Comparison of ENCODE assay signal across 8 cellular contexts in the genomic region with DNA sequence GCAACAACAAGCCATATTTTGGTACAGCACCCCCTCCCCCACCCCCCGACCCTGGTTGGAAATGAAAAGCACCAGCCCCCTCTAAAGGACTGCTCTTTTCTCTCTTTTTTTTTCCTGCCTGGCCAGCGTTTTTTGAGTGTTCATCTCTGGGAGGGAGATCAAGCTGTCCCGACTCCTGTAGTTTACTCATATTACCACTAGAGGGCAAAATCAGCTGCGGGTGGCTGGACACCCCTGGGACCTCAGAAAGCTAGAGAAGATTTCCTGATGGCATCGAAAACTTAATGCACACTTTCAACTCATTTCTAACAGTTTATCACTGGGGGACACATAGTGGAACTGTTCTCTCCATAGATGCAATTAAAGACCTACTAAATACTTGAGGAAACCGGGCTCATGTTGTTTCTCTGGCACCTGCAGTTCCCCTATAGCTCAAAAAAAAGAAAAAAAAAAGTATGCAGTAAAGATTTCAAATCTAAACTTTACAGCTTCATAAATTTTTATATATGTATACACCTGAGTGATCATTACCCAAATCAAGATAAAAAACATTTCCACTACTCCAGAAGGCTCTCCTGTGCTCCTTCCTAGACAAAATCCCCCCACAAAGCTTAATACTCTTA. TPM values are rescaled to one million over a fixed set of nuclear protein-coding genes. Genes with fewer than 3 reads are reported as not detected.
DNase-seq lines count a peak whose midpoint lies in the region; ATAC-seq and TF ChIP-seq lines count a peak whose summit lies in the region.

No MANE protein-coding gene starts in this region.

- H3K36me3 ChIP-seq in SK-N-SH (replicated peaks in 1 of 2; ENCODE audit: control insufficient read depth in 1 of 2, insufficient read depth in 2 of 2, low read length in 1 of 2): no peaks in the 10 kb centered on the region
- no peaks in the 10 kb centered on the region for H3K36me3 ChIP-seq in cardiac muscle cell

- POLR2A ChIA-PET in SK-N-SH (lab: Yijun Ruan, JAX): interaction anchor here (1.0 to 1.7 kb wide), 2 partner anchors 38 to 146 kb away, joined by 7 to 8 read pairs; a partner anchor contains a TSS

- no peak for TF ChIP-seq EP300 in SK-N-SH (IDR thresholded peaks at IDR 0.05; ENCODE audit: borderline replicate concordance in 1 of 2, low read depth in 1 of 2, low read length in 1 of 2)

- H2AFZ ChIP-seq in SK-N-SH (ENCODE audit: low read depth): 0 out of 2 replicates have a peak overlapping the region, but pooled peaks have one; percentile 26

- in situ Hi-C loops in G401 (cut with HindIII; ENCODE audit: low sequenced_read_pairs): no loop called here

- CTCF ChIA-PET in SK-N-SH (lab: Yijun Ruan, JAX): interaction anchor here (0.6 to 15.0 kb wide), 54 partner anchors 10 to 756 kb away, joined by 3 to 560 read pairs (median 6); a partner anchor contains a TSS

- no peaks in the 10 kb centered on the region for H3K4me1 Mint-ChIP-seq in progenitor cell of endocrine pancreas (ENCODE audit: low read depth)

- H3K27me3 ChIP-seq in SK-N-SH (ENCODE audit: insufficient read depth) (no peaks in the 10 kb centered on the region), cardiac muscle cell (peaks cover 3% of the 10 kb centered on the region)

- H3K27ac ChIP-seq in SK-N-SH (ENCODE audit: low read depth in 2 of 2, low read length in 1 of 2) (no peak overlapping the region), cardiac muscle cell (no peak overlapping the region)

- no peaks in the 10 kb centered on the region for H4K20me1 ChIP-seq in SK-N-SH (ENCODE audit: insufficient read depth)

- DNase-seq in G401 (ENCODE audit: low spot score): peak; percentile 81
- DNase-seq in MV-4-11 (lab: John Stamatoyannopoulos, UW): peak; percentile 39
- DNase-seq in SK-N-SH: peak; percentile 81
- peak; percentile 6 for DNase-seq in activated naive CD8-positive, alpha-beta T cell treated with anti-CD3 and anti-CD28 coated beads, Interleukin-2, amount 50 U/mL, for 16 hours (ENCODE audit: low read depth, low spot score)
- peak; percentile 72 to 76 for DNase-seq in cardiac muscle cell (ENCODE audit: low read depth in 1 of 2, low spot score in 1 of 2)
- DNase-seq in progenitor cell of endocrine pancreas (ENCODE audit: low spot score, unreplicated experiment): no peak

- H3K9me2 ChIP-seq in SK-N-SH: no peaks in the 10 kb centered on the region

- peaks cover 7% of the 10 kb centered on the region for H3K27me3 Mint-ChIP-seq in progenitor cell of endocrine pancreas

- no peaks in the 10 kb centered on the region for H3K9me3 ChIP-seq in SK-N-SH
- H3K9me3 ChIP-seq in cardiac muscle cell (ENCODE audit: low read depth): no peaks in the 10 kb centered on the region

- WGBS in SK-N-SH (ENCODE audit: low lambda C conversion rate): 1% methylated on average over 6 of the region's 6 CpGs

- H3K9ac ChIP-seq in SK-N-SH: no peak overlapping the region

- no peaks in the 10 kb centered on the region for H3K9me3 Mint-ChIP-seq in progenitor cell of endocrine pancreas (ENCODE audit: low read depth)

- H3K4me1 ChIP-seq in SK-N-SH (ENCODE audit: control insufficient read depth in 1 of 2, insufficient read depth in 2 of 2, low read depth in 1 of 2, low read length in 1 of 2) (no peaks in the 10 kb centered on the region), cardiac muscle cell (ENCODE audit: low read depth) (peaks cover 11% of the 10 kb centered on the region)

- peak; percentile 77 for TF ChIP-seq RAD21 in SK-N-SH (IDR thresholded peaks at IDR 0.05; ENCODE audit: low read length)

- ATAC-seq in HG03280 (IDR thresholded peaks at IDR 0.05; ENCODE audit: unreplicated experiment) (no peak), GM18517 (IDR thresholded peaks at IDR 0.05; ENCODE audit: unreplicated experiment) (no peak)

- H3K4me3 ChIP-seq in SK-N-SH (ENCODE audit: low read depth in 2 of 2, low read length in 1 of 2): no peak overlapping the region
- no peak overlapping the region for H3K4me3 ChIP-seq in cardiac muscle cell

- H3K36me3 Mint-ChIP-seq in progenitor cell of endocrine pancreas (ENCODE audit: insufficient read depth): no peaks in the 10 kb centered on the region

- H3K4me3 Mint-ChIP-seq in progenitor cell of endocrine pancreas (ENCODE audit: low read depth): no peak overlapping the region

- no peaks in the 10 kb centered on the region for H3K79me2 ChIP-seq in SK-N-SH (ENCODE audit: insufficient read depth)

- peaks cover 12% of the 10 kb centered on the region for H3F3A ChIP-seq in SK-N-SH (replicated peaks; ENCODE audit: insufficient read depth)

- no peak overlapping the region for H3K27ac Mint-ChIP-seq in progenitor cell of endocrine pancreas

- no peak overlapping the region for H3K4me2 ChIP-seq in SK-N-SH

- TF ChIP-seq CTCF in SK-N-SH (IDR thresholded peaks at IDR 0.05) (peak; percentile 88), cardiac muscle cell (IDR thresholded peaks at IDR 0.05; ENCODE audit: low read depth, low read length) (peak; percentile 88), progenitor cell of endocrine pancreas (IDR thresholded peaks at IDR 0.05; ENCODE audit: unreplicated experiment) (peak; percentile 78)

TF ChIP-seq in SK-N-SH, 30 proteins besides CTCF, POLR2A, EP300 and RAD21:
- TF ChIP-seq CHD2 (IDR thresholded peaks at IDR 0.05; ENCODE audit: low read length, partially characterized antibody): peak; percentile 40
- 0 out of 2 replicates have a peak, but pooled peaks have one; percentile 26 for TF ChIP-seq MXI1 (IDR thresholded peaks at IDR 0.05; ENCODE audit: low read depth, low read length)
- TF ChIP-seq TEAD4 (IDR thresholded peaks at IDR 0.05; ENCODE audit: borderline replicate concordance, insufficient read depth): no peak
- peak; percentile 77 for TF ChIP-seq SMC3 (IDR thresholded peaks at IDR 0.05; ENCODE audit: low read depth, low read length)
- TF ChIP-seq, protein P1, sequence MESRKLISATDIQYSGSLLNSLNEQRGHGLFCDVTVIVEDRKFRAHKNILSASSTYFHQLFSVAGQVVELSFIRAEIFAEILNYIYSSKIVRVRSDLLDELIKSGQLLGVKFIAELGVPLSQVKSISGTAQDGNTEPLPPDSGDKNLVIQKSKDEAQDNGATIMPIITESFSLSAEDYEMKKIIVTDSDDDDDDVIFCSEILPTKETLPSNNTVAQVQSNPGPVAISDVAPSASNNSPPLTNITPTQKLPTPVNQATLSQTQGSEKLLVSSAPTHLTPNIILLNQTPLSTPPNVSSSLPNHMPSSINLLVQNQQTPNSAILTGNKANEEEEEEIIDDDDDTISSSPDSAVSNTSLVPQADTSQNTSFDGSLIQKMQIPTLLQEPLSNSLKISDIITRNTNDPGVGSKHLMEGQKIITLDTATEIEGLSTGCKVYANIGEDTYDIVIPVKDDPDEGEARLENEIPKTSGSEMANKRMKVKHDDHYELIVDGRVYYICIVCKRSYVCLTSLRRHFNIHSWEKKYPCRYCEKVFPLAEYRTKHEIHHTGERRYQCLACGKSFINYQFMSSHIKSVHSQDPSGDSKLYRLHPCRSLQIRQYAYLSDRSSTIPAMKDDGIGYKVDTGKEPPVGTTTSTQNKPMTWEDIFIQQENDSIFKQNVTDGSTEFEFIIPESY (IDR thresholded peaks at IDR 0.05; ENCODE audit: borderline replicate concordance, low read depth): no peak
TF ChIP-seq in SK-N-SH: peak in this region for 3.

RNA-seq across cellular contexts. Expression of a gene that starts 24.4 kb away (rescaled TPM):
- total RNA-seq in G401 (2014; rRNA removed; shearing (Covaris generic)): 5.8 and 8.6 TPM in 2 replicates
- polyA plus RNA-seq in SK-N-SH (2012; rRNA removed): 5.6 and 6.6 TPM in 2 replicates
- polyA plus RNA-seq in SK-N-SH (2012; cell fraction: cytosol; rRNA removed): 4.9 and 5.3 TPM in 2 replicates
- 10.9 and 17.6 TPM in 2 replicates for polyA plus RNA-seq in SK-N-SH (2012; cell fraction: nucleus; rRNA removed)
- 8.5 and 10.4 TPM in 2 replicates for total RNA-seq in cardiac muscle cell
- 0.82 TPM in 1 of 2 replicates, not detected in the other for polyA plus RNA-seq in cardiac muscle cell
- 3.6 and 4.0 TPM in 2 replicates for total RNA-seq in progenitor cell of endocrine pancreas

RNA-seq across cellular contexts. Expression of a gene that starts 38.5 kb away (rescaled TPM):
- total RNA-seq in G401 (2014; rRNA removed; shearing (Covaris generic)): 83.0 and 147 TPM in 2 replicates
- polyA plus RNA-seq in SK-N-SH (2012; rRNA removed) (26.4 and 44.1 TPM in 2 replicates), cardiac muscle cell (201 and 218 TPM in 2 replicates)
- polyA plus RNA-seq in SK-N-SH (2012; cell fraction: cytosol; rRNA removed): 19.1 and 35.3 TPM in 2 replicates
- 32.6 and 83.8 TPM in 2 replicates for polyA plus RNA-seq in SK-N-SH (2012; cell fraction: nucleus; rRNA removed)
- total RNA-seq in cardiac muscle cell (138 and 197 TPM in 2 replicates), progenitor cell of endocrine pancreas (73.5 and 73.8 TPM in 2 replicates)
